In genomic region chr3:122929188-122929465, GRCh38 we compare ENCODE assay signal across 24 cellular contexts.
"Had no signal": no experiment of that assay in that cellular context is flagged by ENCODE, and none has a peak within 500 bp of the region (broad histone marks: within the 10 kb centered on the region; RNA-seq: fewer than 3 reads in every experiment).

No MANE protein-coding gene starts in this region.

- H3K4me2 ChIP-seq: smooth muscle cell had no signal

- H3K4me1 ChIP-seq: esophagus squamous epithelium, psoas muscle, vagina had no signal

- H3K9me3 ChIP-seq: esophagus squamous epithelium, heart right ventricle, mucosa of descending colon, psoas muscle, suprapubic skin, vagina had no signal

- ATAC-seq: effector memory CD8-positive, alpha-beta T cell; mucosa of descending colon; psoas muscle; stimulated activated memory B cell treated with anti-CD40 and anti-IgM and Interleukin-4, amounts not matched to agents 10 μg/mL and 1 μg/mL and 100 μg/mL, for 72 hours had no signal

- H3K4me3 ChIP-seq: esophagus squamous epithelium, heart right ventricle, lung, mucosa of descending colon, psoas muscle, smooth muscle cell, suprapubic skin, vagina had no signal

- FAIRE-seq: endometrium, keratinocyte had no signal

- H3K36me3 ChIP-seq: esophagus squamous epithelium, heart right ventricle, suprapubic skin, vagina had no signal

- H3K27me3 ChIP-seq: suprapubic skin, vagina had no signal

- DNase-seq: cerebellar nuclear complex; cortex of kidney; effector memory CD8-positive, alpha-beta T cell; erythroblast; esophagus squamous epithelium; foreskin melanocyte; glutamatergic neuron; heart right ventricle; hippocampal formation; mesenchymal stem cell; mucosa of descending colon; naive B cell; psoas muscle; right cardiac atrium; stimulated activated CD4-positive, alpha-beta T cell treated with anti-CD3 and anti-CD28 coated beads, Interleukin-2, amount 100 ng/mL, for 24 hours; stimulated activated CD4-positive, alpha-beta T cell treated with anti-CD3 and anti-CD28 coated beads, Interleukin-4, amount 100 ng/mL, for 24 hours; trophoblast cell had no signal

- H3K27ac ChIP-seq: esophagus squamous epithelium, heart right ventricle, psoas muscle, suprapubic skin, vagina had no signal
